In genomic region chr1:8347635-8348034, GRCh38 we compare ENCODE assay signal across 17 cellular contexts. TPM values are rescaled to one million over a fixed set of nuclear protein-coding genes. Genes with fewer than 3 reads are reported as not detected.
A peak's percentile ranks its signal among the peaks of the same experiment; 100 is the strongest.
DNase-seq lines count a peak whose midpoint lies in the region; ATAC-seq and TF ChIP-seq lines count a peak whose summit lies in the region.
"Had no signal": no experiment of that assay in that cellular context is flagged by ENCODE, and none has a peak within 500 bp of the region (broad histone marks: within the 10 kb centered on the region; RNA-seq: fewer than 3 reads in every experiment).

No MANE protein-coding gene starts in this region.

- no peak overlapping the region for H3K14ac ChIP-seq in mesenchymal stem cell (ENCODE audit: low read length in 2 of 2)

- intact Hi-C loops in body of pancreas (cut with DNase I) = loop anchor here (5.0 kb wide), 1 partner anchor 370 kb away; no protein-coding TSS in a partner anchor

- H3K27ac ChIP-seq in mesenchymal stem cell (ENCODE audit: low read length, poor library complexity, severe bottlenecking) (no peak overlapping the region), body of pancreas (no peak overlapping the region)
- H3K27ac ChIP-seq: pancreas had no signal

- H3K36me3 ChIP-seq in BE2C (no peaks in the 10 kb centered on the region), mesenchymal stem cell (ENCODE audit: control insufficient read depth in 1 of 2, insufficient read depth in 2 of 2, low read depth in 1 of 2, low read length in 2 of 2) (peaks cover 7 to 25% of the 10 kb centered on the region in 2 experiments), body of pancreas (replicated peaks in 1 of 2; ENCODE audit: insufficient read depth in 1 of 2, low read depth in 2 of 2) (no peaks in the 10 kb centered on the region)
- H3K36me3 ChIP-seq: pancreas had no signal

- H4K91ac ChIP-seq in mesenchymal stem cell (ENCODE audit: low read length) = peak overlapping the region; percentile 23

- peak; percentile 39 for DNase-seq in BE2C
- peak; percentile 84 for DNase-seq in DMS153 treated with DMSO at 0.1 percent for 48 hours (lab: John Stamatoyannopoulos, UW; ENCODE audit: unreplicated experiment)
- peak; percentile 26 for DNase-seq in RKO (ENCODE audit: low spot score)
- DNase-seq in mesenchymal stem cell = no peak
- no peak for DNase-seq in body of pancreas
- DNase-seq in stimulated activated naive B cell treated with anti-CD40 and anti-IgM and Interleukin-4, amounts not matched to agents 10 μg/mL and 1 μg/mL and 100 μg/mL, for 72 hours = no peak
- DNase-seq: activated CD4-positive, alpha-beta T cell treated with anti-CD3 and anti-CD28 coated beads, Interleukin-2, amount 50 U/mL, for 48 hours; activated naive CD4-positive, alpha-beta T cell treated with anti-CD3 and anti-CD28 coated beads, Interleukin-2, amount 50 U/mL, for 16 hours; activated T-cell treated with anti-CD3 and anti-CD28 coated beads, Interleukin-2, amount 50 U/mL, for 1 hour; AML-193; Kasumi-1; stimulated activated CD4-positive, alpha-beta T cell treated with anti-CD3 and anti-CD28 coated beads, Interleukin-4, amount 100 ng/mL, for 1 hour; SW 1271 had no signal

- no peak overlapping the region for H3K4ac ChIP-seq in mesenchymal stem cell (ENCODE audit: low read depth in 1 of 2, low read length in 2 of 2)

- 88% methylated on average over 15 of the region's 15 CpGs for WGBS in mesenchymal stem cell
- WGBS in body of pancreas, 2 donors = 79 to 82% methylated on average over 9 to 15 of the region's 15 CpGs

- no peaks in the 10 kb centered on the region for H3K79me1 ChIP-seq in mesenchymal stem cell (replicated peaks; ENCODE audit: low read length, poor library complexity, severe bottlenecking)

- H2AK5ac ChIP-seq in mesenchymal stem cell (ENCODE audit: low read length, severe bottlenecking) = no peak overlapping the region

- H3K36me3 Mint-ChIP-seq in stimulated activated naive B cell treated with anti-CD40 and anti-IgM and Interleukin-4, amounts not matched to agents 10 μg/mL and 1 μg/mL and 100 μg/mL, for 72 hours = peaks cover 2 to 3% of the 10 kb centered on the region in 2 donors

- no peaks in the 10 kb centered on the region for H3K9me3 Mint-ChIP-seq in stimulated activated naive B cell treated with anti-CD40 and anti-IgM and Interleukin-4, amounts not matched to agents 10 μg/mL and 1 μg/mL and 100 μg/mL, for 72 hours

- H2AFZ ChIP-seq in mesenchymal stem cell (ENCODE audit: low read depth, low read length) = no peak overlapping the region
- H2AFZ ChIP-seq: GM23338 had no signal

- no peak overlapping the region for H3K4me2 ChIP-seq in mesenchymal stem cell (ENCODE audit: low read length, poor library complexity, severe bottlenecking)
- H3K4me2 ChIP-seq: GM23338 had no signal

- H3K4me1 Mint-ChIP-seq in stimulated activated naive B cell treated with anti-CD40 and anti-IgM and Interleukin-4, amounts not matched to agents 10 μg/mL and 1 μg/mL and 100 μg/mL, for 72 hours = peaks cover 4 to 6% of the 10 kb centered on the region in 2 donors

- no peak overlapping the region for H3K9ac ChIP-seq in mesenchymal stem cell (ENCODE audit: low read length)

- no peak overlapping the region for H4K8ac ChIP-seq in mesenchymal stem cell (ENCODE audit: low read length)

- ATAC-seq in body of pancreas (no peak), GM18520 (IDR thresholded peaks at IDR 0.05; ENCODE audit: unreplicated experiment) (no peak)
- no peak for ATAC-seq in stimulated activated naive B cell treated with anti-CD40 and anti-IgM and Interleukin-4, amounts not matched to agents 10 μg/mL and 1 μg/mL and 100 μg/mL, for 72 hours (replicated peaks)
- ATAC-seq: gastroesophageal sphincter, GM23338, pancreas had no signal

- no peak overlapping the region for H3K27ac Mint-ChIP-seq in stimulated activated naive B cell treated with anti-CD40 and anti-IgM and Interleukin-4, amounts not matched to agents 10 μg/mL and 1 μg/mL and 100 μg/mL, for 72 hours

- H3K4me1 ChIP-seq in BE2C = peaks cover 7% of the 10 kb centered on the region
- peaks cover 21% of the 10 kb centered on the region for H3K4me1 ChIP-seq in mesenchymal stem cell (ENCODE audit: control insufficient read depth, insufficient read depth, low read depth, low read length)
- H3K4me1 ChIP-seq in body of pancreas = peaks cover 17% of the 10 kb centered on the region
- H3K4me1 ChIP-seq: pancreas had no signal

- TF ChIP-seq POLR2A in body of pancreas (IDR thresholded peaks at IDR 0.05) = no peak

- no peak overlapping the region for H2BK120ac ChIP-seq in mesenchymal stem cell (ENCODE audit: low read depth, low read length)

- no peak overlapping the region for H3K4me3 Mint-ChIP-seq in stimulated activated naive B cell treated with anti-CD40 and anti-IgM and Interleukin-4, amounts not matched to agents 10 μg/mL and 1 μg/mL and 100 μg/mL, for 72 hours
- H3K4me3 Mint-ChIP-seq: GM23338 had no signal

- no peak overlapping the region for H3K23ac ChIP-seq in mesenchymal stem cell (ENCODE audit: low read length in 2 of 2)

- TF ChIP-seq CTCF in BE2C (IDR thresholded peaks at IDR 0.05; ENCODE audit: low read depth, low read length) (no peak), body of pancreas (IDR thresholded peaks at IDR 0.05) (no peak)

- no peak overlapping the region for H2BK15ac ChIP-seq in mesenchymal stem cell (ENCODE audit: low read depth, poor library complexity, severe bottlenecking)

- H3K9me3 ChIP-seq in BE2C = no peaks in the 10 kb centered on the region
- no peaks in the 10 kb centered on the region for H3K9me3 ChIP-seq in mesenchymal stem cell (ENCODE audit: control insufficient read depth, low read length)
- H3K9me3 ChIP-seq in body of pancreas = no peaks in the 10 kb centered on the region
- H3K9me3 ChIP-seq: gastroesophageal sphincter, pancreas had no signal

- H2BK12ac ChIP-seq in mesenchymal stem cell (ENCODE audit: low read length in 2 of 2) = peak overlapping the region in 1 of 2 experiments; percentile 15

- H3K18ac ChIP-seq in mesenchymal stem cell (ENCODE audit: low read depth in 1 of 2, low read length in 2 of 2) = no peak overlapping the region

- H3K27me3 Mint-ChIP-seq in stimulated activated naive B cell treated with anti-CD40 and anti-IgM and Interleukin-4, amounts not matched to agents 10 μg/mL and 1 μg/mL and 100 μg/mL, for 72 hours = peaks cover 0 to 3% of the 10 kb centered on the region in 2 donors

- H3K27me3 ChIP-seq in BE2C (no peaks in the 10 kb centered on the region), mesenchymal stem cell (ENCODE audit: control insufficient read depth in 1 of 2, insufficient read depth in 1 of 2, low read length in 2 of 2) (peaks cover 0 to 11% of the 10 kb centered on the region in 2 experiments), body of pancreas (no peaks in the 10 kb centered on the region)
- H3K27me3 ChIP-seq: gastroesophageal sphincter, pancreas had no signal

- H2BK5ac ChIP-seq in mesenchymal stem cell (ENCODE audit: low read depth, low read length, poor library complexity, severe bottlenecking) = no peak overlapping the region

- H3K4me3 ChIP-seq in BE2C (ENCODE audit: low read depth, low read length) (no peak overlapping the region), mesenchymal stem cell (ENCODE audit: insufficient read depth in 1 of 2, low read depth in 1 of 2, low read length in 2 of 2) (no peak overlapping the region), body of pancreas (no peak overlapping the region)
- H3K4me3 ChIP-seq: gastroesophageal sphincter, GM23338, pancreas had no signal

RNA-seq across cellular contexts. Expression of gene SLC45A1, which starts 29.7 kb away (rescaled TPM):
- polyA plus RNA-seq in BE2C (2012; ENCODE audit: insufficient read depth, insufficient read length, low read depth) = 0.96 TPM
- polyA plus RNA-seq in mesenchymal stem cell (2013, experiment 1 of 2) = 1.3 TPM
- polyA plus RNA-seq in mesenchymal stem cell (2013, experiment 2 of 2) = 1.5 TPM
- 1 to 10 TPM in 1 of 2 donors, not detected in 1; 1.6 TPM for total RNA-seq in body of pancreas

Comparison
In these comparisons a context has a peak if more than half of its experiments do, and no peak if none do; other contexts are left out.
1. DNase-seq: peak in BE2C (single experiment), DMS153 treated with DMSO at 0.1 percent for 48 hours (single experiment) and RKO (single experiment); none in mesenchymal stem cell (single experiment), body of pancreas (0 of 4) and stimulated activated naive B cell treated with anti-CD40 and anti-IgM and Interleukin-4, amounts not matched to agents 10 μg/mL and 1 μg/mL and 100 μg/mL, for 72 hours (single experiment).